In genomic region chr5:181246276-181247050, GRCh38 we compare ENCODE assay signal across 7 cellular contexts. TPM values are rescaled to one million over a fixed set of nuclear protein-coding genes. Genes with fewer than 3 reads are reported as not detected.
DNase-seq lines count a peak whose midpoint lies in the region; ATAC-seq lines count a peak whose summit lies in the region.

No MANE protein-coding gene starts in this region.

- H2BK15ac ChIP-seq in mesenchymal stem cell (ENCODE audit: low read depth, poor library complexity, severe bottlenecking) = peak overlapping the region; percentile 63

- H3K36me3 ChIP-seq in mesenchymal stem cell (ENCODE audit: control insufficient read depth in 1 of 2, insufficient read depth in 2 of 2, low read depth in 1 of 2, low read length in 2 of 2) = peaks cover 13 to 22% of the 10 kb centered on the region in 2 experiments

- ATAC-seq in GM19043 (IDR thresholded peaks at IDR 0.05; ENCODE audit: low read depth, unreplicated experiment) (peak; percentile 35), HG03354 (IDR thresholded peaks at IDR 0.05; ENCODE audit: poor library complexity, severe bottlenecking, unreplicated experiment) (peak; percentile 44)

- peak overlapping the region; percentile 77 to 98 for H3K4me3 ChIP-seq in mesenchymal stem cell (ENCODE audit: insufficient read depth in 1 of 2, low read depth in 1 of 2, low read length in 2 of 2)

- peak; percentile 69 to 81 for DNase-seq in activated CD4-positive, alpha-beta T cell treated with anti-CD3 and anti-CD28 coated beads for 4 hours
- peak; percentile 91 for DNase-seq in ecto neural progenitor cell (ENCODE audit: low spot score)
- peak; percentile 91 for DNase-seq in mesenchymal stem cell
- DNase-seq in stimulated activated CD8-positive, alpha-beta memory T cell treated with anti-CD3 and anti-CD28 coated beads, Interleukin-15, amount 100 ng/mL, for 1 hour (ENCODE audit: low read depth) = peak; percentile 56
- DNase-seq in NCI-H1417 (lab: John Stamatoyannopoulos, UW) = no peak

- H3K18ac ChIP-seq in mesenchymal stem cell (ENCODE audit: low read depth in 1 of 2, low read length in 2 of 2) = peak overlapping the region; percentile 98 to 100

- peak overlapping the region; percentile 72 to 85 for H2BK12ac ChIP-seq in mesenchymal stem cell (ENCODE audit: low read length in 2 of 2)

- H2BK5ac ChIP-seq in mesenchymal stem cell (ENCODE audit: low read depth, low read length, poor library complexity, severe bottlenecking) = peak overlapping the region; percentile 95

- peak overlapping the region; percentile 40 to 82 for H3K14ac ChIP-seq in mesenchymal stem cell (ENCODE audit: low read length in 2 of 2)

- peaks cover 23% of the 10 kb centered on the region for H3K4me1 ChIP-seq in mesenchymal stem cell (ENCODE audit: control insufficient read depth, insufficient read depth, low read depth, low read length)

- H2AK5ac ChIP-seq in mesenchymal stem cell (ENCODE audit: low read length, severe bottlenecking) = peak overlapping the region; percentile 92

- no peaks in the 10 kb centered on the region for H3K27me3 ChIP-seq in mesenchymal stem cell (ENCODE audit: control insufficient read depth in 1 of 2, insufficient read depth in 1 of 2, low read length in 2 of 2)

- H3K27ac ChIP-seq in mesenchymal stem cell (ENCODE audit: low read length, poor library complexity, severe bottlenecking) = peak overlapping the region; percentile 96

- no peaks in the 10 kb centered on the region for H3K79me1 ChIP-seq in mesenchymal stem cell (replicated peaks; ENCODE audit: low read length, poor library complexity, severe bottlenecking)

- H3K9me3 ChIP-seq in mesenchymal stem cell (ENCODE audit: control insufficient read depth, low read length) = no peaks in the 10 kb centered on the region

- H4K91ac ChIP-seq in mesenchymal stem cell (ENCODE audit: low read length) = peak overlapping the region; percentile 100

- no peak overlapping the region for H2AFZ ChIP-seq in mesenchymal stem cell (ENCODE audit: low read depth, low read length)

- peak overlapping the region; percentile 88 for H3K4me2 ChIP-seq in mesenchymal stem cell (ENCODE audit: low read length, poor library complexity, severe bottlenecking)

- H3K4ac ChIP-seq in mesenchymal stem cell (ENCODE audit: low read depth in 1 of 2, low read length in 2 of 2) = peak overlapping the region; percentile 88 to 100

- peak overlapping the region; percentile 16 to 83 for H3K23ac ChIP-seq in mesenchymal stem cell (ENCODE audit: low read length in 2 of 2)

- peak overlapping the region; percentile 93 for H2BK120ac ChIP-seq in mesenchymal stem cell (ENCODE audit: low read depth, low read length)

- H4K8ac ChIP-seq in mesenchymal stem cell (ENCODE audit: low read length) = peak overlapping the region; percentile 99

- WGBS in mesenchymal stem cell = under 1% methylated on average over 45 of the region's 56 CpGs

- H3K9ac ChIP-seq in mesenchymal stem cell (ENCODE audit: low read length) = peak overlapping the region; percentile 96

RNA-seq across cellular contexts. Expression of gene RACK1, which starts 2.8 kb away (rescaled TPM):
- 2,784 TPM for polyA plus RNA-seq in mesenchymal stem cell (2013, experiment 1 of 2)
- polyA plus RNA-seq in mesenchymal stem cell (2013, experiment 2 of 2) = 2,751 TPM

RNA-seq across cellular contexts. Expression of gene TRIM52, which starts 14.5 kb away (rescaled TPM):
- 4.2 TPM for polyA plus RNA-seq in mesenchymal stem cell (2013, experiment 1 of 2)
- 4.0 TPM for polyA plus RNA-seq in mesenchymal stem cell (2013, experiment 2 of 2)

RNA-seq across cellular contexts. Expression of gene TRIM41, which starts 23.4 kb away (rescaled TPM):
- 19.1 TPM for polyA plus RNA-seq in mesenchymal stem cell (2013, experiment 1 of 2)
- polyA plus RNA-seq in mesenchymal stem cell (2013, experiment 2 of 2) = 19.0 TPM

RNA-seq across cellular contexts. Expression of gene TRIM7, which starts 41.5 kb away (rescaled TPM):
- 1.8 TPM for polyA plus RNA-seq in mesenchymal stem cell (2013, experiment 1 of 2)
- polyA plus RNA-seq in mesenchymal stem cell (2013, experiment 2 of 2) = 1.4 TPM

Comparison
In these comparisons a context has a peak if more than half of its experiments do, and no peak if none do; other contexts are left out.
1. DNase-seq: peak in activated CD4-positive, alpha-beta T cell treated with anti-CD3 and anti-CD28 coated beads for 4 hours (2 of 2), ecto neural progenitor cell (single experiment), mesenchymal stem cell (single experiment) and stimulated activated CD8-positive, alpha-beta memory T cell treated with anti-CD3 and anti-CD28 coated beads, Interleukin-15, amount 100 ng/mL, for 1 hour (single experiment); none in NCI-H1417 (0 of 3).